In the genomic region with DNA sequence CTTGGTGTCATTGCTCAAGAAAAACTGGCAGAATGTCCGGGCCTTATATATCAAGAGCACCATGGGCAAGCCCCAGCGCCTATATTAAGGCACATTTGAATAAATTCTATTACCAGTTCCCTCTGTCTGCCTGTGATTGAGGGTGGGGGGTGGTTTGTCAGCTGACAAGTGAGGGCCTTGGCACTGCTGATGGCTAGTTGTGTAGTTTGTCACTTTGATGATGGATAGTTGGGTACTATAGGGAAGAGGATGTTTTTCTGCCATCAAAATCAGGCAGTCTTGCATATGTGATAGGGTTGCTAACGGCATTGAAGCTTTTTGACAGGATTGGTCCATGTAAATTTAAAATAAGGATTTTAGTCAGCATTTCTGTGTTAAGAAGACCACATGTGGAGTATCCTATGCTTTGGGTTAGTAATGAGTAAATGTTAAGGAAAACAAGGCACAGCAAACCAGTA, we compare ENCODE assay signal across 1 cellular context.
TF ChIP-seq lines count a peak whose summit lies in the region.

No MANE protein-coding gene starts in this region.

TF ChIP-seq in endothelial cell of umbilical vein, 7 proteins besides CTCF, POLR2A, EP300 and RAD21:
- TF ChIP-seq MYC (IDR thresholded peaks at IDR 0.05; ENCODE audit: low read depth, low read length) (no peak), POLR2AphosphoS5 (IDR thresholded peaks at IDR 0.05; ENCODE audit: insufficient read depth, low read depth, low read length) (peak; percentile 21), GATA2 (IDR thresholded peaks at IDR 0.05; ENCODE audit: insufficient read depth, insufficient read length, low read depth, low read length) (no peak), EZH2 (IDR thresholded peaks at IDR 0.05; ENCODE audit: borderline replicate concordance, low read depth, low read length, severe bottlenecking) (no peak)
